In genomic region chr14:34685819-34686428, GRCh38 we compare ENCODE assay signal across 1 cellular context.
TF ChIP-seq lines count a peak whose summit lies in the region.

No MANE protein-coding gene starts in this region.

TF ChIP-seq in HepG2, 621 proteins besides CTCF, POLR2A, EP300 and RAD21 (continued from another document and continues in another):
- TF ChIP-seq HMGXB4 (CRISPR knock-in tag; IDR thresholded peaks at IDR 0.05; ENCODE audit: borderline replicate concordance in 1 of 2, low read depth in 1 of 2) (no peak), ASH2L (IDR thresholded peaks at IDR 0.05; ENCODE audit: insufficient read length, low read depth, low read length) (no peak), MYNN (CRISPR knock-in tag; IDR thresholded peaks at IDR 0.05; ENCODE audit: low read depth) (0 out of 2 replicates have a peak, but pooled peaks have one; percentile 35), HNRNPH1 (optimal IDR thresholded peaks at IDR 0.05; ENCODE audit: low read depth, low read length) (no peak), ARHGAP35 (CRISPR knock-in tag; IDR thresholded peaks at IDR 0.05; ENCODE audit: borderline replicate concordance) (no peak), NFE2L1 (CRISPR knock-in tag; IDR thresholded peaks at IDR 0.05; ENCODE audit: borderline replicate concordance) (no peak), ZFX (CRISPR knock-in tag; IDR thresholded peaks at IDR 0.05; ENCODE audit: low read depth) (no peak), ELF1 (CRISPR knock-in tag; IDR thresholded peaks at IDR 0.05) (0 out of 2 replicates have a peak, but pooled peaks have one; percentile 50), ZNF598 (CRISPR knock-in tag; IDR thresholded peaks at IDR 0.05; ENCODE audit: borderline replicate concordance) (no peak), NONO (IDR thresholded peaks at IDR 0.05) (no peak), NONO (CRISPR knock-in tag; conservative IDR thresholded peaks at IDR 0.05) (no peak), ZNF713 (CRISPR knock-in tag; IDR thresholded peaks at IDR 0.05) (no peak), HNRNPK (IDR thresholded peaks at IDR 0.05; ENCODE audit: low read depth, low read length, poor library complexity, severe bottlenecking) (no peak), REST (IDR thresholded peaks at IDR 0.05; ENCODE audit: borderline replicate concordance in 1 of 2, low read depth in 1 of 2, low read length in 2 of 2) (no peak), ZNF615 (CRISPR knock-in tag; IDR thresholded peaks at IDR 0.05; ENCODE audit: borderline replicate concordance) (no peak), BRCA1 (CRISPR knock-in tag; IDR thresholded peaks at IDR 0.05) (no peak), GMEB2 (CRISPR knock-in tag; IDR thresholded peaks at IDR 0.05; ENCODE audit: low read depth) (no peak), PPARG (CRISPR knock-in tag; conservative IDR thresholded peaks at IDR 0.05) (no peak), SMAD9 (CRISPR knock-in tag; IDR thresholded peaks at IDR 0.05) (no peak), HOXA3 (CRISPR knock-in tag; IDR thresholded peaks at IDR 0.05) (peak; percentile 15; the same call in 1 of the 2 replicates), TARDBP (CRISPR knock-in tag; IDR thresholded peaks at IDR 0.05) (peak; percentile 63; the same call in 1 of the 2 replicates), ZNF550 (CRISPR knock-in tag; IDR thresholded peaks at IDR 0.05; ENCODE audit: borderline replicate concordance) (no peak), ZNF619 (CRISPR knock-in tag; IDR thresholded peaks at IDR 0.05) (0 out of 2 replicates have a peak, but pooled peaks have one; percentile 35), ZNF660 (CRISPR knock-in tag; IDR thresholded peaks at IDR 0.05; ENCODE audit: borderline replicate concordance, low read depth) (no peak), HOXA5 (CRISPR knock-in tag; IDR thresholded peaks at IDR 0.05) (no peak), ZNF704 (CRISPR knock-in tag; IDR thresholded peaks at IDR 0.05; ENCODE audit: borderline replicate concordance) (no peak), DRAP1 (CRISPR knock-in tag; IDR thresholded peaks at IDR 0.05) (peak; percentile 31; the same call in 1 of the 2 replicates), ZNF407 (CRISPR knock-in tag; IDR thresholded peaks at IDR 0.05; ENCODE audit: not compliant biosample characterization) (no peak), PREB (CRISPR knock-in tag; IDR thresholded peaks at IDR 0.05) (no peak), ATF7-NPFF (CRISPR knock-in tag; IDR thresholded peaks at IDR 0.05; ENCODE audit: low read depth) (no peak), ZSCAN22 (CRISPR knock-in tag; IDR thresholded peaks at IDR 0.05) (no peak), KMT2B (CRISPR knock-in tag; IDR thresholded peaks at IDR 0.05) (no peak), TRIM24 (CRISPR knock-in tag; IDR thresholded peaks at IDR 0.05) (no peak), UBTF (CRISPR knock-in tag; IDR thresholded peaks at IDR 0.05) (no peak), ZNF317 (CRISPR knock-in tag; IDR thresholded peaks at IDR 0.05) (peak; percentile 60), MTERF4 (CRISPR knock-in tag; IDR thresholded peaks at IDR 0.05) (0 out of 2 replicates have a peak, but pooled peaks have one; percentile 21), SIN3B (IDR thresholded peaks at IDR 0.05; ENCODE audit: low read length) (no peak)
